ENCODE assay signal across 1 cellular context in genomic region chr11:109035261-109035660, GRCh38.
TF ChIP-seq lines count a peak whose summit lies in the region.

No MANE protein-coding gene starts in this region.

TF ChIP-seq in SK-N-SH treated with all-trans-retinoic acid at 6 μM for 48 hours, 23 proteins besides CTCF, POLR2A, EP300 and RAD21 (continued from another document):
- no peak for TF ChIP-seq CSRNP3 (CRISPR knock-in tag; IDR thresholded peaks at IDR 0.05)
